ENCODE assay signal across 10 cellular contexts in genomic region chr17:64240261-64240740, GRCh38. TPM values are rescaled to one million over a fixed set of nuclear protein-coding genes. Genes with fewer than 3 reads are reported as not detected.
A peak's percentile ranks its signal among the peaks of the same experiment; 100 is the strongest.
DNase-seq lines count a peak whose midpoint lies in the region; ATAC-seq and TF ChIP-seq lines count a peak whose summit lies in the region.
"Had no signal": no experiment of that assay in that cellular context is flagged by ENCODE, and none has a peak within 500 bp of the region (broad histone marks: within the 10 kb centered on the region; RNA-seq: fewer than 3 reads in every experiment).

No MANE protein-coding gene starts in this region.

- H3K9me3 Mint-ChIP-seq in natural killer cell, result no peaks in the 10 kb centered on the region
- H3K9me3 Mint-ChIP-seq in natural killer cell treated with Interleukin-12 subunit alpha and Interleukin-12 subunit beta and Interleukin-15 and Interleukin-18, amount 100 ng/mL, for 72 hours, result no peaks in the 10 kb centered on the region
- H3K9me3 Mint-ChIP-seq in CD8-positive, alpha-beta memory T cell, result no peaks in the 10 kb centered on the region

- H3K36me3 Mint-ChIP-seq in natural killer cell, result no peaks in the 10 kb centered on the region
- no peaks in the 10 kb centered on the region for H3K36me3 Mint-ChIP-seq in natural killer cell treated with Interleukin-12 subunit alpha and Interleukin-12 subunit beta and Interleukin-15 and Interleukin-18, amount 100 ng/mL, for 72 hours
- peaks cover 0 to 6% (median 0%) of the 10 kb centered on the region in 3 donors for H3K36me3 Mint-ChIP-seq in CD8-positive, alpha-beta memory T cell

- POLR2A ChIA-PET in CD8-positive, alpha-beta memory T cell (lab: Charles Lee), result no interaction called here

- no peak overlapping the region for H3K9ac ChIP-seq in muscle layer of colon (ENCODE audit: low read length)

- H3K27me3 Mint-ChIP-seq in natural killer cell (ENCODE audit: low read depth in 2 of 2), result no peaks in the 10 kb centered on the region
- no peaks in the 10 kb centered on the region for H3K27me3 Mint-ChIP-seq in natural killer cell treated with Interleukin-12 subunit alpha and Interleukin-12 subunit beta and Interleukin-15 and Interleukin-18, amount 100 ng/mL, for 72 hours
- no peaks in the 10 kb centered on the region for H3K27me3 Mint-ChIP-seq in CD8-positive, alpha-beta memory T cell

- H3K27me3 ChIP-seq in muscle layer of colon (ENCODE audit: control insufficient read depth in 1 of 2, insufficient read depth in 2 of 2, low read length in 2 of 2) (no peaks in the 10 kb centered on the region), Peyer's patch (no peaks in the 10 kb centered on the region)
- H3K27me3 ChIP-seq in CD8-positive, alpha-beta memory T cell (ENCODE audit: insufficient read depth, low read length, poor library complexity, severe bottlenecking), result no peaks in the 10 kb centered on the region

- TF ChIP-seq POLR2A in Peyer's patch (IDR thresholded peaks at IDR 0.05), result no peak

- intact Hi-C loops in natural killer cell (cut with micrococcal nuclease), result no loop called here

- H3K27ac Mint-ChIP-seq in natural killer cell, result peak overlapping the region in 1 of 2 donors; percentile 36
- peak overlapping the region in 1 of 2 donors; percentile 27 for H3K27ac Mint-ChIP-seq in natural killer cell treated with Interleukin-12 subunit alpha and Interleukin-12 subunit beta and Interleukin-15 and Interleukin-18, amount 100 ng/mL, for 72 hours
- peak overlapping the region in 1 of 8 donors; percentile 2 for H3K27ac Mint-ChIP-seq in CD8-positive, alpha-beta memory T cell

- H3K9me3 ChIP-seq in muscle layer of colon (ENCODE audit: low read length) (no peaks in the 10 kb centered on the region), Peyer's patch (no peaks in the 10 kb centered on the region)
- no peaks in the 10 kb centered on the region for H3K9me3 ChIP-seq in CD8-positive, alpha-beta memory T cell (ENCODE audit: low read length)

- H3K4me3 Mint-ChIP-seq in natural killer cell, result no peak overlapping the region
- H3K4me3 Mint-ChIP-seq in natural killer cell treated with Interleukin-12 subunit alpha and Interleukin-12 subunit beta and Interleukin-15 and Interleukin-18, amount 100 ng/mL, for 72 hours, result no peak overlapping the region
- H3K4me3 Mint-ChIP-seq in CD8-positive, alpha-beta memory T cell, result no peak overlapping the region

- H3K36me3 ChIP-seq in muscle layer of colon (ENCODE audit: insufficient read depth, low read length), result no peaks in the 10 kb centered on the region
- H3K36me3 ChIP-seq in Peyer's patch, result no peaks in the 10 kb centered on the region
- no peaks in the 10 kb centered on the region for H3K36me3 ChIP-seq in CD8-positive, alpha-beta memory T cell (ENCODE audit: insufficient read depth, low read length)

- TF ChIP-seq CTCF in natural killer cell (IDR thresholded peaks at IDR 0.05) (no peak), fibroblast of the aortic adventitia (IDR thresholded peaks at IDR 0.05; ENCODE audit: insufficient read depth, low read length) (no peak), Peyer's patch (IDR thresholded peaks at IDR 0.05) (no peak)

- H3K4me1 ChIP-seq in muscle layer of colon (ENCODE audit: insufficient read depth, low read length) (peaks cover 31% of the 10 kb centered on the region), Peyer's patch (peaks cover 0 to 12% (median 0%) of the 10 kb centered on the region in 4 donors)
- H3K4me1 ChIP-seq in CD8-positive, alpha-beta memory T cell (ENCODE audit: insufficient read depth, low read length), result peaks cover 9% of the 10 kb centered on the region

- peak in 2 of 3 donors; percentile 39 to 49 for ATAC-seq in natural killer cell
- no peak for ATAC-seq in natural killer cell treated with Interleukin-12 subunit alpha and Interleukin-12 subunit beta and Interleukin-15 and Interleukin-18, amount 100 ng/mL, for 72 hours

- DNase-seq in natural killer cell (no peak), fibroblast of the aortic adventitia (ENCODE audit: low read depth) (no peak), NCI-H82 (lab: John Stamatoyannopoulos, UW) (no peak), Peyer's patch (no peak)
- DNase-seq in natural killer cell treated with Interleukin-12 subunit alpha and Interleukin-12 subunit beta and Interleukin-15 and Interleukin-18, amount 100 ng/mL, for 72 hours (ENCODE audit: low spot score), result no peak
- no peak for DNase-seq in activated effector memory CD4-positive, alpha-beta T cell treated with anti-CD3 and anti-CD28 coated beads, Interleukin-2, amount 50 U/mL, for 16 hours
- DNase-seq in CD8-positive, alpha-beta memory T cell, result no peak
- DNase-seq: NCI-H1694 treated with DMSO at 0.1 percent for 48 hours, small intestine had no signal

- H3K4me3 ChIP-seq in fibroblast of the aortic adventitia (ENCODE audit: low read depth, low read length) (peak overlapping the region; percentile 13), muscle layer of colon (ENCODE audit: low read depth in 1 of 2, low read length in 2 of 2) (no peak overlapping the region), Peyer's patch (no peak overlapping the region)
- no peak overlapping the region for H3K4me3 ChIP-seq in CD8-positive, alpha-beta memory T cell (ENCODE audit: low read length)

- CTCF ChIA-PET in CD8-positive, alpha-beta memory T cell (lab: Charles Lee), result no interaction called here

- peak overlapping the region; percentile 47 for H3K27ac ChIP-seq in muscle layer of colon (ENCODE audit: low read depth, low read length)
- peak overlapping the region in 2 of 4 donors; percentile 7 to 51 for H3K27ac ChIP-seq in Peyer's patch
- H3K27ac ChIP-seq in CD8-positive, alpha-beta memory T cell (ENCODE audit: low read depth, low read length), result no peak overlapping the region

- peaks cover 22 to 23% of the 10 kb centered on the region in 2 donors for H3K4me1 Mint-ChIP-seq in natural killer cell
- H3K4me1 Mint-ChIP-seq in natural killer cell treated with Interleukin-12 subunit alpha and Interleukin-12 subunit beta and Interleukin-15 and Interleukin-18, amount 100 ng/mL, for 72 hours (ENCODE audit: low read depth in 2 of 2), result peaks cover 16 to 19% of the 10 kb centered on the region in 2 donors
- H3K4me1 Mint-ChIP-seq in CD8-positive, alpha-beta memory T cell, result peaks cover 8 to 24% (median 15%) of the 10 kb centered on the region in 3 donors

RNA-seq across cellular contexts. Expression of gene TEX2, which starts 22.8 kb away (rescaled TPM):
- total RNA-seq in natural killer cell (10 to 100 TPM in 2 of 3 donors, 1 to 10 TPM in 1; 8.3 to 16.3 (median 11.3) TPM), fibroblast of the aortic adventitia (ENCODE audit: low replicate concordance) (24.4 and 24.6 TPM in 2 replicates), Peyer's patch (10 to 100 TPM; 26.8 to 51.7 (median 44.9) TPM)
- total RNA-seq in natural killer cell treated with Interleukin-12 subunit alpha and Interleukin-12 subunit beta and Interleukin-15 and Interleukin-18, amount 100 ng/mL, for 72 hours, result 10 to 100 TPM; 14.0 to 28.6 TPM
- 10 to 100 TPM; 21.9 to 22.0 TPM for total RNA-seq in CD8-positive, alpha-beta memory T cell
- 6.5 TPM for polyA plus RNA-seq in CD8-positive, alpha-beta memory T cell

Comparison
In these comparisons a context has a peak if more than half of its experiments do, and no peak if none do; other contexts are left out.
1. ATAC-seq: peak in natural killer cell (2 of 3); none in natural killer cell treated with Interleukin-12 subunit alpha and Interleukin-12 subunit beta and Interleukin-15 and Interleukin-18, amount 100 ng/mL, for 72 hours (0 of 2).